In the genomic region with DNA sequence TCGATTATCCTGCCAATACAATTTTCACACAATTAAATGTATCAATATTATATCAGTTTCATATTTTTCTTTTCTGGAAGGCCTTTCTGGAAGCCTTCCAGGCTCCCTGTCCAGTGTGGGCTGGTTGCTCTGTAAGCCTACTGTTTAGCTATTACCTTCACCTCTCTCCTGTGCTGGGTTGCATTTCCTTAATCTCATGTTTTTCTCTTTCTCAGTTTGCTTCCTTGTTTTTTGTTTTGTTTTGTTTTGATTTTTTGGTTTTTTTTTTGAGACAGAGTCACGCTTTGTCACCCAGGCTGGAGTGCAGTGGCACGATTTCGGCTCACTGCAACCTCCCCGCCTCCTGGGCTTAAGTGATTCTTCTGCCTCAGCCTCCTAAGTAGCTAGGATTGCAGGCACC, we compare ENCODE assay signal across 1 cellular context.
TF ChIP-seq lines count a peak whose summit lies in the region.

No MANE protein-coding gene starts in this region.

TF ChIP-seq in HepG2, 621 proteins besides CTCF, POLR2A, EP300 and RAD21:
- TF ChIP-seq ZNF496 (CRISPR knock-in tag; IDR thresholded peaks at IDR 0.05; ENCODE audit: insufficient replicate concordance) = no peak
- TF ChIP-seq ZNF883 (CRISPR knock-in tag; IDR thresholded peaks at IDR 0.05; ENCODE audit: not compliant biosample characterization) = no peak
